2 cellular contexts compared by ENCODE assay signal in the genomic region with DNA sequence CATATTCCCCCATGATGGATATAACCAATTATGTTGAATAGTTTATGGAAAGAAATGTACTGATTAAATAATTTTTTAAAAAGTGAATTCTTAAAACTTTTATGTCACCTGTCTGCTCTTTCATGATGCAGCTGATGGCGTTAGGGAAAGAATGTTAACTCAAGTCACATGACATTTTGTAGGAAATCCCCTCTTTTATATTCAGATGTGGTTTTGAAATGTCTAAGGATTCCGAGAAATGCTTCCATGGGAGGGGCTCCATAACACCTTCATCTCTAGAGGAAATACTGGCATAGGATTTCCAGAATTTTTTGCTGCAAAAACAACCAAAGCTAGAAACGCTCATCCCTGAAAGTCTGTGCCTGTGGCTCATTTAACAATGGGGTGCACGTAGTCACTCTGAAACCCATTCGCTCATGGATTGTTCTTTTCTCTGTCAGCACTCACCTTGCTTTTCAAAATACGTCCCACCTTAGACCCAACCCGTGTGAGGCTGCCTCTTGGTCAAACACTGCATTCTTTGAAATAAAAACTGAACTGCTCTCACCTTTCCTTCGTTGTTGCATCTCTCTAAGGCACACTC.
TF ChIP-seq lines count a peak whose summit lies in the region.

No MANE protein-coding gene starts in this region.

TF ChIP-seq in H1, 55 proteins besides CTCF, POLR2A, EP300 and RAD21:
- TF ChIP-seq CBX5 (IDR thresholded peaks at IDR 0.05; ENCODE audit: low read depth, low read length) = no peak
- TF ChIP-seq RNF2 (IDR thresholded peaks at IDR 0.05; ENCODE audit: borderline replicate concordance, low read depth, low read length, missing control alignments, poor library complexity, severe bottlenecking) = no peak
- TF ChIP-seq JUN (IDR thresholded peaks at IDR 0.05; ENCODE audit: low read depth, low read length) = no peak
- TF ChIP-seq CEBPB (IDR thresholded peaks at IDR 0.05; ENCODE audit: low read depth, low read length) = no peak
- TF ChIP-seq ASH2L (IDR thresholded peaks at IDR 0.05; ENCODE audit: low read length) = no peak
- TF ChIP-seq SAP30 (IDR thresholded peaks at IDR 0.05; ENCODE audit: insufficient read depth, insufficient replicate concordance, low read length) = no peak
- no peak for TF ChIP-seq CHD7 (IDR thresholded peaks at IDR 0.05; ENCODE audit: insufficient replicate concordance, low read length)
- no peak for TF ChIP-seq GABPA (IDR thresholded peaks at IDR 0.05; ENCODE audit: borderline replicate concordance, insufficient read depth, low read length)
- no peak for TF ChIP-seq SP1 (IDR thresholded peaks at IDR 0.05; ENCODE audit: low read depth, low read length)
- TF ChIP-seq TEAD4 (IDR thresholded peaks at IDR 0.05; ENCODE audit: low read depth, low read length) = no peak
- TF ChIP-seq CBX8 (IDR thresholded peaks at IDR 0.05; ENCODE audit: borderline replicate concordance, low read depth, low read length) = no peak
- no peak for TF ChIP-seq RBBP5 (IDR thresholded peaks at IDR 0.05; ENCODE audit: borderline replicate concordance, low read depth, low read length)
- TF ChIP-seq YY1 (IDR thresholded peaks at IDR 0.05; ENCODE audit: low read depth, low read length) = no peak
- TF ChIP-seq CTBP2 (IDR thresholded peaks at IDR 0.05; ENCODE audit: borderline replicate concordance, insufficient read depth, insufficient read length, low read length) = no peak
- no peak for TF ChIP-seq NANOG (IDR thresholded peaks at IDR 0.05; ENCODE audit: insufficient read depth, low read depth, low read length, poor library complexity, severe bottlenecking)
- no peak for TF ChIP-seq JUND (IDR thresholded peaks at IDR 0.05; ENCODE audit: low read length)
- no peak for TF ChIP-seq SIRT6 (IDR thresholded peaks at IDR 0.05; ENCODE audit: low read length)
- no peak for TF ChIP-seq BCL11A (IDR thresholded peaks at IDR 0.05; ENCODE audit: low read depth in 2 of 2, low read length in 2 of 2)

TF ChIP-seq in SK-N-SH, 30 proteins besides CTCF, POLR2A, EP300 and RAD21:
- TF ChIP-seq, protein P1, sequence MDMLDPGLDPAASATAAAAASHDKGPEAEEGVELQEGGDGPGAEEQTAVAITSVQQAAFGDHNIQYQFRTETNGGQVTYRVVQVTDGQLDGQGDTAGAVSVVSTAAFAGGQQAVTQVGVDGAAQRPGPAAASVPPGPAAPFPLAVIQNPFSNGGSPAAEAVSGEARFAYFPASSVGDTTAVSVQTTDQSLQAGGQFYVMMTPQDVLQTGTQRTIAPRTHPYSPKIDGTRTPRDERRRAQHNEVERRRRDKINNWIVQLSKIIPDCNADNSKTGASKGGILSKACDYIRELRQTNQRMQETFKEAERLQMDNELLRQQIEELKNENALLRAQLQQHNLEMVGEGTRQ (IDR thresholded peaks at IDR 0.05; ENCODE audit: borderline replicate concordance, low read depth, low read length) = no peak
- no peak for TF ChIP-seq FOSL2 (IDR thresholded peaks at IDR 0.05; ENCODE audit: borderline replicate concordance, low read depth)
- TF ChIP-seq NRF1 (IDR thresholded peaks at IDR 0.05; ENCODE audit: low read depth, low read length) = no peak
- TF ChIP-seq, protein P2, sequence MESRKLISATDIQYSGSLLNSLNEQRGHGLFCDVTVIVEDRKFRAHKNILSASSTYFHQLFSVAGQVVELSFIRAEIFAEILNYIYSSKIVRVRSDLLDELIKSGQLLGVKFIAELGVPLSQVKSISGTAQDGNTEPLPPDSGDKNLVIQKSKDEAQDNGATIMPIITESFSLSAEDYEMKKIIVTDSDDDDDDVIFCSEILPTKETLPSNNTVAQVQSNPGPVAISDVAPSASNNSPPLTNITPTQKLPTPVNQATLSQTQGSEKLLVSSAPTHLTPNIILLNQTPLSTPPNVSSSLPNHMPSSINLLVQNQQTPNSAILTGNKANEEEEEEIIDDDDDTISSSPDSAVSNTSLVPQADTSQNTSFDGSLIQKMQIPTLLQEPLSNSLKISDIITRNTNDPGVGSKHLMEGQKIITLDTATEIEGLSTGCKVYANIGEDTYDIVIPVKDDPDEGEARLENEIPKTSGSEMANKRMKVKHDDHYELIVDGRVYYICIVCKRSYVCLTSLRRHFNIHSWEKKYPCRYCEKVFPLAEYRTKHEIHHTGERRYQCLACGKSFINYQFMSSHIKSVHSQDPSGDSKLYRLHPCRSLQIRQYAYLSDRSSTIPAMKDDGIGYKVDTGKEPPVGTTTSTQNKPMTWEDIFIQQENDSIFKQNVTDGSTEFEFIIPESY (IDR thresholded peaks at IDR 0.05; ENCODE audit: borderline replicate concordance, low read depth) = no peak
- no peak for TF ChIP-seq SMC3 (IDR thresholded peaks at IDR 0.05; ENCODE audit: low read depth, low read length)
